Comparison of ENCODE assay signal across 13 cellular contexts in genomic region chr17:71203953-71204352, GRCh38.
"Had no signal": no experiment of that assay in that cellular context is flagged by ENCODE, and none has a peak within 500 bp of the region (broad histone marks: within the 10 kb centered on the region; RNA-seq: fewer than 3 reads in every experiment).

No MANE protein-coding gene starts in this region.

- H2AFZ ChIP-seq: neural progenitor cell had no signal

- H3K9ac ChIP-seq: neural progenitor cell had no signal

- H3K9me3 ChIP-seq: ovary had no signal

- H3K36me3 ChIP-seq: neural progenitor cell, ovary had no signal

- H3K27ac ChIP-seq: neural progenitor cell, ovary had no signal

- DNase-seq: activated B cell treated with CpG ODN at 0.5 μM for 24 hours; activated CD4-positive, alpha-beta T cell treated with anti-CD3 and anti-CD28 coated beads, Interleukin-2, amount 10 ng/mL, durations not matched to agents 24 days and 14 days; activated CD8-positive, alpha-beta memory T cell treated with anti-CD3 and anti-CD28 coated beads, Interleukin-2, amount 50 U/mL, for 4 hours; activated CD8-positive, alpha-beta T cell treated with anti-CD3 and anti-CD28 coated beads, Interleukin-2, amount 10 ng/mL, durations not matched to agents 7 days and 5 days; activated naive CD8-positive, alpha-beta T cell treated with anti-CD3 and anti-CD28 coated beads for 36 hours; amygdala; cerebellar nuclear complex; effector memory CD4-positive, alpha-beta T cell; naive B cell; ovary; stimulated activated CD4-positive, alpha-beta T cell treated with anti-CD3 and anti-CD28 coated beads, Interleukin-2, amount 100 ng/mL, for 24 hours; T-helper 2 cell had no signal

- H3K4me1 ChIP-seq: neural progenitor cell had no signal

- H3K4me3 ChIP-seq: neural progenitor cell, ovary had no signal

- H3K4me2 ChIP-seq: neural progenitor cell had no signal

- H3K27me3 ChIP-seq: neural progenitor cell, ovary had no signal
